ENCODE assay signal across 1 cellular context in the genomic region with DNA sequence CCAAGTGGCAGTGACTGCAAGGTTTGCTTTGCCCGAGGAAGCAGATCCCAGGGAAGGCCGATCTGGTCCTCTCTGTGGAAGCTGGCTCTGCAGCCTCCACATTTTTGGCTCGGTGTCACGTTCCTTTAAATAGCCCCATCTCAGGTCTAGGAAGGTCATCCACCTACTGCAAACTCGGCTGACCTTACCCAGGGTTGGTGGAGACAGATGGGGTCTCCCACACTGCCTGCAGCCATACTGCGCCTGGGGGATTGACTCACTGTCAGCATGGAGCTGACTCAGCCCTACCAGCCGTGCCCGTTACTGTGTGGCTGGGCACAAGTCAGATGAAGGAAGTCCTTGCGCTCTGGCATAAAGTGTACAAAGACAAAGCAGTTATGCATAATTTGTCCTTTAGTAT.
TF ChIP-seq lines count a peak whose summit lies in the region.

No MANE protein-coding gene starts in this region.

TF ChIP-seq in SK-N-SH, 30 proteins besides CTCF, POLR2A, EP300 and RAD21 (continued from another document):
- no peak for TF ChIP-seq GATA2 (CRISPR knock-in tag; IDR thresholded peaks at IDR 0.05)
- TF ChIP-seq, protein P1, sequence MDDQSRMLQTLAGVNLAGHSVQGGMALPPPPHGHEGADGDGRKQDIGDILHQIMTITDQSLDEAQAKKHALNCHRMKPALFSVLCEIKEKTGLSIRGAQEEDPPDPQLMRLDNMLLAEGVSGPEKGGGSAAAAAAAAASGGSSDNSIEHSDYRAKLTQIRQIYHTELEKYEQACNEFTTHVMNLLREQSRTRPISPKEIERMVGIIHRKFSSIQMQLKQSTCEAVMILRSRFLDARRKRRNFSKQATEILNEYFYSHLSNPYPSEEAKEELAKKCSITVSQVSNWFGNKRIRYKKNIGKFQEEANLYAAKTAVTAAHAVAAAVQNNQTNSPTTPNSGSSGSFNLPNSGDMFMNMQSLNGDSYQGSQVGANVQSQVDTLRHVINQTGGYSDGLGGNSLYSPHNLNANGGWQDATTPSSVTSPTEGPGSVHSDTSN (IDR thresholded peaks at IDR 0.05): no peak
